Comparison of ENCODE assay signal across 2 cellular contexts in genomic region chr4:41184009-41184408, GRCh38.
TF ChIP-seq lines count a peak whose summit lies in the region.

No MANE protein-coding gene starts in this region.

TF ChIP-seq in GM23338, 12 proteins besides CTCF, POLR2A, EP300 and RAD21:
- TF ChIP-seq ETS1 (IDR thresholded peaks at IDR 0.05) (no peak), REST (IDR thresholded peaks at IDR 0.05; ENCODE audit: unreplicated experiment) (no peak), ZNF114 (CRISPR knock-in tag; IDR thresholded peaks at IDR 0.05) (no peak), POLR2AphosphoS5 (IDR thresholded peaks at IDR 0.05; ENCODE audit: low read depth) (no peak), ZNF462 (CRISPR knock-in tag; IDR thresholded peaks at IDR 0.05) (no peak), CREB1 (CRISPR knock-in tag; IDR thresholded peaks at IDR 0.05; ENCODE audit: low read depth) (no peak), EZH2phosphoT487 (IDR thresholded peaks at IDR 0.05; ENCODE audit: unreplicated experiment) (no peak), ZNF331 (CRISPR knock-in tag; IDR thresholded peaks at IDR 0.05; ENCODE audit: low read depth) (no peak), STAT1 (IDR thresholded peaks at IDR 0.05; ENCODE audit: unreplicated experiment) (no peak), EZH2 (IDR thresholded peaks at IDR 0.05; ENCODE audit: low read depth, unreplicated experiment) (no peak), JUNB (IDR thresholded peaks at IDR 0.05; ENCODE audit: unreplicated experiment) (no peak), NANOG (IDR thresholded peaks at IDR 0.05; ENCODE audit: borderline replicate concordance) (no peak)

TF ChIP-seq in IMR-90, 13 proteins besides CTCF, POLR2A, EP300 and RAD21:
- TF ChIP-seq CHD1 (IDR thresholded peaks at IDR 0.05; ENCODE audit: low read depth, low read length) = no peak
- TF ChIP-seq CEBPB (IDR thresholded peaks at IDR 0.05; ENCODE audit: low read depth, low read length) = no peak
- TF ChIP-seq RFX5 (IDR thresholded peaks at IDR 0.05; ENCODE audit: low read depth, low read length) = no peak
- no peak for TF ChIP-seq MXI1 (IDR thresholded peaks at IDR 0.05; ENCODE audit: borderline replicate concordance, low read depth, low read length)
- no peak for TF ChIP-seq RCOR1 (IDR thresholded peaks at IDR 0.05; ENCODE audit: insufficient replicate concordance, low read length)
- TF ChIP-seq USF2 (IDR thresholded peaks at IDR 0.05; ENCODE audit: low read depth, low read length) = no peak
- no peak for TF ChIP-seq FOS (IDR thresholded peaks at IDR 0.05; ENCODE audit: low read depth, low read length)
- TF ChIP-seq MAFK (IDR thresholded peaks at IDR 0.05; ENCODE audit: low read depth, low read length) = no peak
- TF ChIP-seq MAZ (IDR thresholded peaks at IDR 0.05; ENCODE audit: borderline replicate concordance, low read depth, low read length) = no peak
- TF ChIP-seq SMC3 (IDR thresholded peaks at IDR 0.05; ENCODE audit: low read depth, low read length) = no peak
- no peak for TF ChIP-seq BHLHE40 (IDR thresholded peaks at IDR 0.05; ENCODE audit: low read depth, low read length)
- no peak for TF ChIP-seq ELK1 (IDR thresholded peaks at IDR 0.05; ENCODE audit: borderline replicate concordance, low read depth, low read length)
- TF ChIP-seq NFE2L2 (IDR thresholded peaks at IDR 0.05; ENCODE audit: low read depth, low read length) = no peak
